Comparison of ENCODE assay signal across 33 cellular contexts in genomic region chr5:107975568-107975967, GRCh38.
"Had no signal": no experiment of that assay in that cellular context is flagged by ENCODE, and none has a peak within 500 bp of the region (broad histone marks: within the 10 kb centered on the region; RNA-seq: fewer than 3 reads in every experiment).

No MANE protein-coding gene starts in this region.

- H3K27me3 ChIP-seq: neutrophil, ovary, right lobe of liver, sigmoid colon, spleen, stomach, thyroid gland, tibial nerve, upper lobe of left lung, vagina had no signal

- FAIRE-seq: urothelium cell line had no signal

- H3K4me1 Mint-ChIP-seq: naive B cell; stimulated activated memory B cell treated with anti-CD40 and anti-IgM and Interleukin-4, amounts not matched to agents 10 μg/mL and 1 μg/mL and 100 μg/mL, for 72 hours had no signal

- H3K9me3 Mint-ChIP-seq: naive B cell; naive thymus-derived CD8-positive, alpha-beta T cell; natural killer cell treated with Interleukin-12 subunit alpha and Interleukin-12 subunit beta and Interleukin-15 and Interleukin-18, amount 100 ng/mL, for 72 hours; nephron progenitor cell; stimulated activated memory B cell treated with anti-CD40 and anti-IgM and Interleukin-4, amounts not matched to agents 10 μg/mL and 1 μg/mL and 100 μg/mL, for 72 hours; stimulated activated naive CD8-positive, alpha-beta T cell treated with anti-CD3 and anti-CD28 coated beads, Interleukin-15, Interleukin-2, amounts not matched to agents 100 ng/mL and 50 ng/mL, for 24 hours had no signal

- H3K36me3 Mint-ChIP-seq: natural killer cell treated with Interleukin-12 subunit alpha and Interleukin-12 subunit beta and Interleukin-15 and Interleukin-18, amount 100 ng/mL, for 72 hours had no signal

- DNase-seq: naive B cell; naive thymus-derived CD8-positive, alpha-beta T cell; nephron progenitor cell; nucleus accumbens; ovary; posterior cingulate gyrus; psoas muscle; right cardiac atrium; right lobe of liver; sigmoid colon; small intestine; spleen; stimulated activated CD4-positive, alpha-beta T cell treated with anti-CD3 and anti-CD28 coated beads, Interleukin-12 subunit alpha, Interleukin-12 subunit beta, amount 100 ng/mL, for 4 hours; stimulated activated CD4-positive, alpha-beta T cell treated with anti-CD3 and anti-CD28 coated beads, Interleukin-1b, Interleukin-23, amount 100 ng/mL, for 48 hours; stimulated activated CD4-positive, alpha-beta T cell treated with anti-CD3 and anti-CD28 coated beads, Interleukin-4, amount 100 ng/mL, for 1 hour; stimulated activated CD4-positive, alpha-beta T cell treated with anti-CD3 and anti-CD28 coated beads, Interleukin-4, amount 100 ng/mL, for 4 hours; stimulated activated CD8-positive, alpha-beta memory T cell treated with anti-CD3 and anti-CD28 coated beads, Interleukin-4, amount 100 ng/mL, for 48 hours; stimulated activated naive CD4-positive, alpha-beta T cell; stomach; thyroid gland; trophoblast cell; upper lobe of left lung had no signal

- H3K79me2 ChIP-seq: parathyroid adenoma had no signal

- H3K27ac Mint-ChIP-seq: naive B cell; naive thymus-derived CD8-positive, alpha-beta T cell; nephron progenitor cell; progenitor cell of endocrine pancreas; stimulated activated memory B cell treated with anti-CD40 and anti-IgM and Interleukin-4, amounts not matched to agents 10 μg/mL and 1 μg/mL and 100 μg/mL, for 72 hours; stimulated activated naive CD8-positive, alpha-beta T cell treated with anti-CD3 and anti-CD28 coated beads, Interleukin-15, Interleukin-2, amounts not matched to agents 100 ng/mL and 50 ng/mL, for 24 hours had no signal

- H3K4me1 ChIP-seq: parathyroid adenoma, psoas muscle, sigmoid colon, thyroid gland, tibial nerve, vagina had no signal

- H3K36me3 ChIP-seq: neutrophil, ovary, right lobe of liver, sigmoid colon, spleen, stomach, thoracic aorta, thyroid gland, tibial nerve, upper lobe of left lung, vagina had no signal

- H2AFZ ChIP-seq: parathyroid adenoma had no signal

- ATAC-seq: naive thymus-derived CD8-positive, alpha-beta T cell; natural killer cell treated with Interleukin-12 subunit alpha and Interleukin-12 subunit beta and Interleukin-15 and Interleukin-18, amount 100 ng/mL, for 72 hours; psoas muscle; right cardiac atrium; right lobe of liver; stimulated activated memory B cell treated with anti-CD40 and anti-IgM and Interleukin-4, amounts not matched to agents 10 μg/mL and 1 μg/mL and 100 μg/mL, for 72 hours had no signal

- H3K27ac ChIP-seq: neutrophil, ovary, parathyroid adenoma, psoas muscle, right lobe of liver, sigmoid colon, spleen, stomach, thoracic aorta, thyroid gland, tibial nerve, upper lobe of left lung, vagina had no signal

- H3K27me3 Mint-ChIP-seq: naive B cell; naive thymus-derived CD8-positive, alpha-beta T cell; natural killer cell treated with Interleukin-12 subunit alpha and Interleukin-12 subunit beta and Interleukin-15 and Interleukin-18, amount 100 ng/mL, for 72 hours; progenitor cell of endocrine pancreas; stimulated activated memory B cell treated with anti-CD40 and anti-IgM and Interleukin-4, amounts not matched to agents 10 μg/mL and 1 μg/mL and 100 μg/mL, for 72 hours; stimulated activated naive CD8-positive, alpha-beta T cell treated with anti-CD3 and anti-CD28 coated beads, Interleukin-15, Interleukin-2, amounts not matched to agents 100 ng/mL and 50 ng/mL, for 24 hours had no signal

- H3K9me3 ChIP-seq: neutrophil, ovary, psoas muscle, right lobe of liver, sigmoid colon, spleen, stomach, thoracic aorta, thyroid gland, tibial nerve, upper lobe of left lung, vagina had no signal

- H3K9ac ChIP-seq: parathyroid adenoma had no signal

- H3K4me3 ChIP-seq: ovary, psoas muscle, right lobe of liver, sigmoid colon, spleen, stomach, thoracic aorta, thyroid gland, tibial nerve, upper lobe of left lung, vagina had no signal

- H3K4me3 Mint-ChIP-seq: naive B cell; naive thymus-derived CD8-positive, alpha-beta T cell; natural killer cell treated with Interleukin-12 subunit alpha and Interleukin-12 subunit beta and Interleukin-15 and Interleukin-18, amount 100 ng/mL, for 72 hours; nephron progenitor cell; neural crest cell; stimulated activated memory B cell treated with anti-CD40 and anti-IgM and Interleukin-4, amounts not matched to agents 10 μg/mL and 1 μg/mL and 100 μg/mL, for 72 hours; stimulated activated naive CD8-positive, alpha-beta T cell treated with anti-CD3 and anti-CD28 coated beads, Interleukin-15, Interleukin-2, amounts not matched to agents 100 ng/mL and 50 ng/mL, for 24 hours had no signal
